In genomic region chr11:36594316-36594989, GRCh38 we compare ENCODE assay signal across 1 cellular context.
TF ChIP-seq lines count a peak whose summit lies in the region.

IFTAP (plus strand) TSS chr11:36594502; CDS start chr11:36610104, 15,602 bp downstream.

TF ChIP-seq in HepG2, 621 proteins besides CTCF, POLR2A, EP300 and RAD21 (continued from another document):
- TF ChIP-seq CBX5 (CRISPR knock-in tag; IDR thresholded peaks at IDR 0.05; ENCODE audit: borderline replicate concordance) (peak; percentile 91; the same call in 1 of the 2 replicates), HHEX (CRISPR knock-in tag; IDR thresholded peaks at IDR 0.05) (peak; percentile 81), ZNF614 (CRISPR knock-in tag; IDR thresholded peaks at IDR 0.05; ENCODE audit: borderline replicate concordance) (peak; percentile 81)
- TF ChIP-seq, protein P1, sequence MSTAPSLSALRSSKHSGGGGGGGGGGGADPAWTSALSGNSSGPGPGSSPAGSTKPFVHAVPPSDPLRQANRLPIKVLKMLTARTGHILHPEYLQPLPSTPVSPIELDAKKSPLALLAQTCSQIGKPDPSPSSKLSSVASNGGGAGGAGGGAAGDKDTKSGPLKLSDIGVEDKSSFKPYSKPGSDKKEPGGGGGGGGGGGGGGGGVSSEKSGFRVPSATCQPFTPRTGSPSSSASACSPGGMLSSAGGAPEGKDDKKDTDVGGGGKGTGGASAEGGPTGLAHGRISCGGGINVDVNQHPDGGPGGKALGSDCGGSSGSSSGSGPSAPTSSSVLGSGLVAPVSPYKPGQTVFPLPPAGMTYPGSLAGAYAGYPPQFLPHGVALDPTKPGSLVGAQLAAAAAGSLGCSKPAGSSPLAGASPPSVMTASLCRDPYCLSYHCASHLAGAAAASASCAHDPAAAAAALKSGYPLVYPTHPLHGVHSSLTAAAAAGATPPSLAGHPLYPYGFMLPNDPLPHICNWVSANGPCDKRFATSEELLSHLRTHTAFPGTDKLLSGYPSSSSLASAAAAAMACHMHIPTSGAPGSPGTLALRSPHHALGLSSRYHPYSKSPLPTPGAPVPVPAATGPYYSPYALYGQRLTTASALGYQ (CRISPR knock-in tag; IDR thresholded peaks at IDR 0.05): peak; percentile 44; the same call in 1 of the 2 replicates
